Comparison of ENCODE assay signal across 16 cellular contexts in genomic region chr18:8951491-8951890, GRCh38.
DNase-seq lines count a peak whose midpoint lies in the region; FAIRE-seq and TF ChIP-seq lines count a peak whose summit lies in the region.
"Had no signal": no experiment of that assay in that cellular context is flagged by ENCODE, and none has a peak within 500 bp of the region (broad histone marks: within the 10 kb centered on the region; RNA-seq: fewer than 3 reads in every experiment).

No MANE protein-coding gene starts in this region.

- no peaks in the 10 kb centered on the region for H3K4me1 ChIP-seq in small intestine (ENCODE audit: control insufficient read depth in 2 of 2, insufficient read depth in 1 of 2, low read depth in 1 of 2, low read length in 1 of 2)
- H3K4me1 ChIP-seq: HAP-1 had no signal

- no peaks in the 10 kb centered on the region for H3K27me3 ChIP-seq in small intestine (ENCODE audit: control insufficient read depth in 2 of 2, insufficient read depth in 2 of 2, low read length in 2 of 2)
- H3K27me3 ChIP-seq: esophagus squamous epithelium had no signal

- H3K27ac ChIP-seq in small intestine (ENCODE audit: low read depth in 1 of 2, low read length in 1 of 2) = no peak overlapping the region
- H3K27ac ChIP-seq: esophagus squamous epithelium had no signal

- CTCF ChIA-PET in GM10248 (lab: Yijun Ruan, JAX) = no interaction called here

- H3K27ac Mint-ChIP-seq in HFFc6 = peak overlapping the region; percentile 18; the same call in 1 of the 2 replicates
- H3K27ac Mint-ChIP-seq: activated naive CD4-positive, alpha-beta T cell treated with anti-CD3 and anti-CD28 coated beads, Interleukin-2, amount 10 ng/mL, durations not matched to agents 7 days and 5 days had no signal

- peaks cover 38% of the 10 kb centered on the region for H3K9me3 Mint-ChIP-seq in HFFc6
- H3K9me3 Mint-ChIP-seq: activated naive CD4-positive, alpha-beta T cell treated with anti-CD3 and anti-CD28 coated beads, Interleukin-2, amount 10 ng/mL, durations not matched to agents 7 days and 5 days had no signal

- 45 to 71% (median 67%) methylated on average over 2 of the region's 2 CpGs for WGBS in small intestine, 3 donors

- FAIRE-seq in small intestine (lab: Jason Lieb, UNC) = no peak
- FAIRE-seq: D721Med had no signal

- DNase-seq in NCI-H1436 (lab: John Stamatoyannopoulos, UW) = peak; percentile 13
- no peak for DNase-seq in NCI-H1436 treated with DMSO at 0.1 percent for 48 hours (lab: John Stamatoyannopoulos, UW)
- DNase-seq in HFFc6 = no peak
- DNase-seq in M059J (ENCODE audit: low read depth) = peak; percentile 49
- DNase-seq in small intestine = peak; percentile 7
- no peak for DNase-seq in GM10248 (ENCODE audit: extremely low spot score)
- no peak for DNase-seq in DMS 273 (lab: John Stamatoyannopoulos, UW; ENCODE audit: unreplicated experiment)
- DNase-seq in putamen (ENCODE audit: low spot score) = no peak
- DNase-seq: 8988T; activated CD4-positive, alpha-beta T cell treated with anti-CD3 and anti-CD28 coated beads, Interleukin-2, amount 50 U/mL, for 4 hours; activated naive CD4-positive, alpha-beta T cell treated with anti-CD3 and anti-CD28 coated beads, Interleukin-2, amount 10 ng/mL, durations not matched to agents 7 days and 5 days; esophagus squamous epithelium; NCI-H1092 treated with DMSO at 0.1 percent for 48 hours; NK-92 treated with Interleukin-12 subunit alpha and Interleukin-12 subunit beta, amount 100 ng/mL, for 24 hours had no signal

- peaks cover 71% of the 10 kb centered on the region for H3K4me1 Mint-ChIP-seq in HFFc6 (ENCODE audit: low read depth)

- peaks cover 11% of the 10 kb centered on the region for H3K36me3 Mint-ChIP-seq in HFFc6 (ENCODE audit: low read depth)
- H3K36me3 Mint-ChIP-seq: activated naive CD4-positive, alpha-beta T cell treated with anti-CD3 and anti-CD28 coated beads, Interleukin-2, amount 10 ng/mL, durations not matched to agents 7 days and 5 days had no signal

- H3K36me3 ChIP-seq in small intestine (ENCODE audit: control insufficient read depth in 2 of 2, insufficient read depth in 2 of 2, low read length in 2 of 2) = no peaks in the 10 kb centered on the region
- H3K36me3 ChIP-seq: esophagus squamous epithelium, HAP-1 had no signal

- POLR2A ChIA-PET in GM10248 (lab: Yijun Ruan, JAX) = no interaction called here

- H3K4me3 Mint-ChIP-seq in HFFc6 = no peak overlapping the region
- H3K4me3 Mint-ChIP-seq: activated naive CD4-positive, alpha-beta T cell treated with anti-CD3 and anti-CD28 coated beads, Interleukin-2, amount 10 ng/mL, durations not matched to agents 7 days and 5 days had no signal

- H3K9me3 ChIP-seq in small intestine (ENCODE audit: control insufficient read depth, low read depth) = no peaks in the 10 kb centered on the region
- H3K9me3 ChIP-seq: esophagus squamous epithelium, HAP-1 had no signal

- no peak overlapping the region for H3K4me3 ChIP-seq in small intestine (ENCODE audit: low read depth in 1 of 2, low read length in 2 of 2)
- H3K4me3 ChIP-seq: esophagus squamous epithelium, HAP-1 had no signal

- H3K27me3 Mint-ChIP-seq in HFFc6 (ENCODE audit: insufficient read depth) = no peaks in the 10 kb centered on the region; the same call in none of the 2 replicates

- TF ChIP-seq CTCF in HFFc6 (IDR thresholded peaks at IDR 0.05) = no peak
- no peak for TF ChIP-seq CTCF in GM10248 (IDR thresholded peaks at IDR 0.05; ENCODE audit: control extremely low read depth, extremely low read depth, low read depth, missing control alignments)

Comparison
In these comparisons a context has a peak if more than half of its experiments do, and no peak if none do; other contexts are left out.
1. DNase-seq: peak in NCI-H1436 (single experiment), M059J (single experiment) and small intestine (single experiment); none in NCI-H1436 treated with DMSO at 0.1 percent for 48 hours (single experiment), HFFc6 (single experiment), GM10248 (single experiment), DMS 273 (single experiment) and putamen (single experiment).